1 cellular context compared by ENCODE assay signal in genomic region chr2:84846041-84846663, GRCh38.
TF ChIP-seq lines count a peak whose summit lies in the region.

No MANE protein-coding gene starts in this region.

TF ChIP-seq in IMR-90, 13 proteins besides CTCF, POLR2A, EP300 and RAD21 (continued from another document):
- TF ChIP-seq ELK1 (IDR thresholded peaks at IDR 0.05; ENCODE audit: borderline replicate concordance, low read depth, low read length) (no peak), CHD1 (IDR thresholded peaks at IDR 0.05; ENCODE audit: low read depth, low read length) (no peak), SMC3 (IDR thresholded peaks at IDR 0.05; ENCODE audit: low read depth, low read length) (no peak), NFE2L2 (IDR thresholded peaks at IDR 0.05; ENCODE audit: low read depth, low read length) (no peak), MAZ (IDR thresholded peaks at IDR 0.05; ENCODE audit: borderline replicate concordance, low read depth, low read length) (no peak), RCOR1 (IDR thresholded peaks at IDR 0.05; ENCODE audit: insufficient replicate concordance, low read length) (no peak), BHLHE40 (IDR thresholded peaks at IDR 0.05; ENCODE audit: low read depth, low read length) (no peak)
